ENCODE assay signal across 2 cellular contexts in genomic region chr7:73428697-73429005, GRCh38.
TF ChIP-seq lines count a peak whose summit lies in the region.

No MANE protein-coding gene starts in this region.

TF ChIP-seq in HepG2, 621 proteins besides CTCF, POLR2A, EP300 and RAD21:
- TF ChIP-seq BATF2 (CRISPR knock-in tag; IDR thresholded peaks at IDR 0.05) (no peak), ZXDC (CRISPR knock-in tag; IDR thresholded peaks at IDR 0.05) (no peak), PAF1 (CRISPR knock-in tag; IDR thresholded peaks at IDR 0.05) (no peak), NPAS2 (CRISPR knock-in tag; IDR thresholded peaks at IDR 0.05; ENCODE audit: borderline replicate concordance) (no peak), ZZZ3 (CRISPR knock-in tag; IDR thresholded peaks at IDR 0.05; ENCODE audit: borderline replicate concordance) (no peak), GTF2F1 (IDR thresholded peaks at IDR 0.05; ENCODE audit: low read length) (no peak), ZNF253 (CRISPR knock-in tag; IDR thresholded peaks at IDR 0.05; ENCODE audit: borderline replicate concordance) (no peak), ADNP (CRISPR knock-in tag; IDR thresholded peaks at IDR 0.05) (no peak), SAFB2 (CRISPR knock-in tag; IDR thresholded peaks at IDR 0.05; ENCODE audit: borderline replicate concordance, low read depth) (no peak), MAX (IDR thresholded peaks at IDR 0.05) (no peak), ZNF362 (CRISPR knock-in tag; IDR thresholded peaks at IDR 0.05; ENCODE audit: borderline replicate concordance) (no peak), RBM39 (IDR thresholded peaks at IDR 0.05; ENCODE audit: low read depth, low read length, poor library complexity, severe bottlenecking) (no peak), PHF20 (CRISPR knock-in tag; IDR thresholded peaks at IDR 0.05) (no peak), FOXP4 (CRISPR knock-in tag; IDR thresholded peaks at IDR 0.05) (no peak), ZNF382 (CRISPR knock-in tag; IDR thresholded peaks at IDR 0.05; ENCODE audit: borderline replicate concordance) (no peak), DMAP1 (CRISPR knock-in tag; IDR thresholded peaks at IDR 0.05) (no peak), ZNF503 (CRISPR knock-in tag; IDR thresholded peaks at IDR 0.05) (no peak), GZF1 (CRISPR knock-in tag; IDR thresholded peaks at IDR 0.05) (no peak), ZBTB8A (CRISPR knock-in tag; IDR thresholded peaks at IDR 0.05; ENCODE audit: borderline replicate concordance, low read depth) (no peak)

TF ChIP-seq in H1, 55 proteins besides CTCF, POLR2A, EP300 and RAD21:
- TF ChIP-seq MAFK (IDR thresholded peaks at IDR 0.05; ENCODE audit: low read depth, low read length) (no peak), SIX5 (IDR thresholded peaks at IDR 0.05; ENCODE audit: low read depth, low read length) (no peak), KDM5A (IDR thresholded peaks at IDR 0.05; ENCODE audit: low read length) (no peak), ATF2 (IDR thresholded peaks at IDR 0.05; ENCODE audit: low read length) (no peak), BRCA1 (IDR thresholded peaks at IDR 0.05; ENCODE audit: low read depth, low read length) (no peak), TAF1 (IDR thresholded peaks at IDR 0.05; ENCODE audit: low read depth, low read length) (no peak), HDAC2 (IDR thresholded peaks at IDR 0.05; ENCODE audit: borderline replicate concordance in 1 of 2, low read depth in 2 of 2, low read length in 2 of 2) (no peak), SIN3A (conservative IDR thresholded peaks at IDR 0.05 in 1 of 2, IDR thresholded peaks at IDR 0.05 in 1 of 2; ENCODE audit: low read depth in 1 of 2, low read length in 2 of 2) (no peak), GTF2F1 (IDR thresholded peaks at IDR 0.05; ENCODE audit: borderline replicate concordance, low read depth, low read length) (no peak), POU5F1 (IDR thresholded peaks at IDR 0.05; ENCODE audit: low read depth, low read length) (no peak), CHD7 (IDR thresholded peaks at IDR 0.05; ENCODE audit: insufficient replicate concordance, low read length) (no peak), TCF12 (IDR thresholded peaks at IDR 0.05; ENCODE audit: low read depth, low read length) (no peak)
